Comparison of ENCODE assay signal across 8 cellular contexts in the genomic region with DNA sequence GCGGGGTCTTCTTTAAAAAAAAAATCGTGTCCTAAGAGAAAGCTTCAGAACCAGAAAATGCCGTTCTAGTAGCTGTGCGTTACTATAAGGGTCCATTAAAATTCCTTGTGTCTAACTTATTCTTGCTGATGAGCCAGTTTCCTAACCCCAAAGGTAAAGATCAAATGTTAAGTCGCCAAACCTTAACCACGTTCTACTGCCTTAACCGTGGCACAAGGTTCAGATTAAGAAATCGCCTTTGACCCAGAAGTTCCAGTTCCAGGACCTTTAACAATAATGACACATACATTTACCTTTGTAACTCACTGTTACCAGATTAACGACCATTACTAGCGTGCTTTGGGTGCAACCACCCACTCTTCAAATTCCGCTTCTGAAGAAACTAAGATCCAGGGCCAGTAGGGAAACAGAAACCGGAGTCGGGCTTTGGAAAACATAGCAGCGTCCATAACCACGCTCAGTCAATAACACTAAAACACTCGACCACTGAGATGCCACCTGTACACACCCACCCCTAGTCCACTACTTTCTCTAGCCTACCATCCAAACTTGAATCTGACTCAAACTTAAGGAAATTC. TPM values are rescaled to one million over a fixed set of nuclear protein-coding genes. Genes with fewer than 3 reads are reported as not detected.
DNase-seq lines count a peak whose midpoint lies in the region; ATAC-seq and TF ChIP-seq lines count a peak whose summit lies in the region.

No MANE protein-coding gene starts in this region.

- DNase-seq in NCI-H345 (lab: John Stamatoyannopoulos, UW) (peak; percentile 27), NCI-H345 treated with DMSO at 0.1 percent for 48 hours (lab: John Stamatoyannopoulos, UW; ENCODE audit: unreplicated experiment) (no peak), iPS DF 6.9 (ENCODE audit: low read depth, low spot score) (no peak), smooth muscle cell (lab: John Stamatoyannopoulos, UW; ENCODE audit: unreplicated experiment) (no peak), posterior vena cava (ENCODE audit: low spot score) (no peak)
- peak; percentile 11 for DNase-seq in activated naive CD8-positive, alpha-beta T cell treated with anti-CD3 and anti-CD28 coated beads, Interleukin-2, amount 50 U/mL, for 24 hours

- peak overlapping the region; percentile 96 to 98 (median 97) for H3K27ac Mint-ChIP-seq in IgD-negative memory B cell
- peak overlapping the region; percentile 98 for H3K27ac Mint-ChIP-seq in activated naive CD8-positive, alpha-beta T cell treated with anti-CD3 and anti-CD28 coated beads, Interleukin-2, amount 50 U/mL, for 24 hours

- peak overlapping the region; percentile 98 for H2AFZ ChIP-seq in smooth muscle cell (ENCODE audit: low read depth)

- peaks cover 3% of the 10 kb centered on the region for H3K36me3 Mint-ChIP-seq in IgD-negative memory B cell
- peaks cover 3% of the 10 kb centered on the region for H3K36me3 Mint-ChIP-seq in activated naive CD8-positive, alpha-beta T cell treated with anti-CD3 and anti-CD28 coated beads, Interleukin-2, amount 50 U/mL, for 24 hours (ENCODE audit: low read depth)

- no peaks in the 10 kb centered on the region for H3K36me3 ChIP-seq in iPS DF 6.9 (ENCODE audit: control insufficient read depth, insufficient read depth, low read length)
- no peaks in the 10 kb centered on the region for H3K36me3 ChIP-seq in smooth muscle cell (ENCODE audit: low read depth)

- no peaks in the 10 kb centered on the region for H3K9me3 Mint-ChIP-seq in IgD-negative memory B cell
- no peaks in the 10 kb centered on the region for H3K9me3 Mint-ChIP-seq in activated naive CD8-positive, alpha-beta T cell treated with anti-CD3 and anti-CD28 coated beads, Interleukin-2, amount 50 U/mL, for 24 hours

- H3K27ac ChIP-seq in iPS DF 6.9 (ENCODE audit: low read length) = no peak overlapping the region
- peak overlapping the region; percentile 81 for H3K27ac ChIP-seq in smooth muscle cell (ENCODE audit: low read depth)

- no CpG with 5 or more reads among the region's 16 CpGs for WGBS in iPS DF 6.9 (ENCODE audit: insufficient coverage, insufficient read length)
- WGBS in smooth muscle cell (ENCODE audit: low lambda C conversion rate) = 10% methylated on average over 16 of the region's 16 CpGs

- peaks cover 5% of the 10 kb centered on the region for H3K27me3 Mint-ChIP-seq in IgD-negative memory B cell
- peaks cover 12% of the 10 kb centered on the region for H3K27me3 Mint-ChIP-seq in activated naive CD8-positive, alpha-beta T cell treated with anti-CD3 and anti-CD28 coated beads, Interleukin-2, amount 50 U/mL, for 24 hours

- H3K4me1 Mint-ChIP-seq in IgD-negative memory B cell = peaks cover 24 to 30% (median 25%) of the 10 kb centered on the region in 3 donors
- H3K4me1 Mint-ChIP-seq in activated naive CD8-positive, alpha-beta T cell treated with anti-CD3 and anti-CD28 coated beads, Interleukin-2, amount 50 U/mL, for 24 hours = peaks cover 40% of the 10 kb centered on the region

- peaks cover 2% of the 10 kb centered on the region for H4K20me1 ChIP-seq in smooth muscle cell (ENCODE audit: low read depth)

- H3K9ac ChIP-seq in smooth muscle cell (ENCODE audit: low read depth) = peak overlapping the region; percentile 96

- H3K9me3 ChIP-seq in iPS DF 6.9 (ENCODE audit: control insufficient read depth, insufficient read depth, low read length) = no peaks in the 10 kb centered on the region
- no peaks in the 10 kb centered on the region for H3K9me3 ChIP-seq in smooth muscle cell (replicated peaks; ENCODE audit: low read depth)

- H3K4me3 ChIP-seq in iPS DF 6.9 (ENCODE audit: low read length) = peak overlapping the region; percentile 86; the same call in 1 of the 2 replicates
- H3K4me3 ChIP-seq in smooth muscle cell = peak overlapping the region; percentile 72

- intact Hi-C loops in posterior vena cava (cut with DNase I) = loop anchor here in 1 of 2 donors (10.0 kb wide), 1 partner anchor 79 kb away; the partner anchor contains the start of gene GNG11

- peak overlapping the region; percentile 85 for H3K4me2 ChIP-seq in smooth muscle cell

- peak; percentile 18 for ATAC-seq in GM21737 (IDR thresholded peaks at IDR 0.05; ENCODE audit: unreplicated experiment)
- ATAC-seq in activated naive CD8-positive, alpha-beta T cell treated with anti-CD3 and anti-CD28 coated beads, Interleukin-2, amount 50 U/mL, for 24 hours = peak; percentile 21

- no peak for TF ChIP-seq CTCF in smooth muscle cell (IDR thresholded peaks at IDR 0.05; ENCODE audit: borderline replicate concordance, insufficient read depth, poor library complexity, severe bottlenecking)

- peaks cover 53% of the 10 kb centered on the region for H3K79me2 ChIP-seq in smooth muscle cell (ENCODE audit: low read depth)

- no peaks in the 10 kb centered on the region for H3K4me1 ChIP-seq in iPS DF 6.9 (ENCODE audit: control insufficient read depth, insufficient read depth, low read length)
- peaks cover 11% of the 10 kb centered on the region for H3K4me1 ChIP-seq in smooth muscle cell (ENCODE audit: low read depth)

- peak overlapping the region; percentile 97 to 100 (median 100) for H3K4me3 Mint-ChIP-seq in IgD-negative memory B cell
- peak overlapping the region; percentile 98 for H3K4me3 Mint-ChIP-seq in activated naive CD8-positive, alpha-beta T cell treated with anti-CD3 and anti-CD28 coated beads, Interleukin-2, amount 50 U/mL, for 24 hours

- H3K27me3 ChIP-seq in iPS DF 6.9 (ENCODE audit: control insufficient read depth, insufficient read depth, low read length) = no peaks in the 10 kb centered on the region
- H3K27me3 ChIP-seq in smooth muscle cell (ENCODE audit: low read depth) = peaks cover 9% of the 10 kb centered on the region

- no peaks in the 10 kb centered on the region for H3F3A ChIP-seq in smooth muscle cell (ENCODE audit: low read depth)

RNA-seq across cellular contexts. Expression of gene BET1, which starts 0.6 kb away (rescaled TPM):
- 24.8 TPM for polyA plus RNA-seq in IgD-negative memory B cell
- total RNA-seq in smooth muscle cell = 59.6 and 76.3 TPM in 2 replicates
- 45.9 and 46.8 TPM in 2 replicates for polyA plus RNA-seq in smooth muscle cell
- 10 to 100 TPM; 17.0 to 19.2 TPM for total RNA-seq in posterior vena cava

Comparison
In these comparisons a context has a peak if more than half of its experiments do, and no peak if none do; other contexts are left out.
1. DNase-seq: peak in NCI-H345 (single experiment) and activated naive CD8-positive, alpha-beta T cell treated with anti-CD3 and anti-CD28 coated beads, Interleukin-2, amount 50 U/mL, for 24 hours (single experiment); none in NCI-H345 treated with DMSO at 0.1 percent for 48 hours (single experiment), iPS DF 6.9 (single experiment), smooth muscle cell (single experiment) and posterior vena cava (single experiment).